1 cellular context compared by ENCODE assay signal in the genomic region with DNA sequence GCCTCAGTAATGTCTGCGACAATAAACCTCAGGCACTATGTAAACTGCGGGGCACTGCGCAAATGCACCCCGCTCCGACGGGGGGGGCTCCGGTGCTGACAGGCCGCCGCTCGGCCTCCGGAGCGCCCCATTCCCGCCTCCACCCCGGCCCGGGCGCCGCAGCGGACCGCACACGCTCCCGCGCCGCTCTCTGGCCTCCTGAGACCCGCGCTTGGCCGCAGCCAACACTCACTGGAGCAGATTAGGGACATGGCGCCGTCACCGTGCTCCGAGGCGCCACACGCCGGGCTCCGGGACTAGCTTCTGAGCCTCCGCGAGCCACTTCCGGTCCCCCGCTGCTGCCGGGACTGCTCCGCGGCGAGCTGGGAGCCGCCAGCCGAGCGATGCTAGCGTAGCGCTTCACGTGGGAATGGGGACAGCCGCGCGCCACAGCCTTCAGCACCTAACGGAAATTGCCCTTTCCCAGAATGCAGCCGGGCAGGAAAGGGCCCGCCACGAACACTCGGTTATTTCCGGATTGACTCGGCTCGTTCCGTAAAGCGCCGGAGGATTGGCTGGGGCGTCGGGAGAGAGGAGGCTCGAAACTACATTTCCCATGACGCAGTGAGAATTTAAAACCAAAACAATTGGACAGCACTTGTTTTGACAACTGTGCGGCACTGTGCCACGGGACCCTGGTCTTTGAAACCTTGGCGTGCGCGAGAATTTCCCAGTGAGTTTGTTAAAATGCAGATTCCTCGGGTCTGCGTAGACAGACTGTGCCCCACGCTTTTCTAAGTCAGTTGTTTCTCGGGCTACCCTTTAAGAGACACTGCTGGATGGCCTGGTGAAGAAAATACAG.
TF ChIP-seq lines count a peak whose summit lies in the region.

Gene PRPF19, minus strand, starts transcription at position 454 of the 841 bp plus-strand sequence. Its CDS starts 203 bp downstream, at position 251.

TF ChIP-seq in HEK293, 187 proteins besides CTCF, POLR2A, EP300 and RAD21 (continued from another document and continues in another):
- TF ChIP-seq ZNF26 (tag by site-specific recombination; IDR thresholded peaks at IDR 0.05): no peak
- TF ChIP-seq MZF1 (tag by site-specific recombination; IDR thresholded peaks at IDR 0.05; ENCODE audit: borderline replicate concordance): no peak
- TF ChIP-seq ZSCAN18 (tag by site-specific recombination; IDR thresholded peaks at IDR 0.05): no peak
- TF ChIP-seq, protein P1, sequence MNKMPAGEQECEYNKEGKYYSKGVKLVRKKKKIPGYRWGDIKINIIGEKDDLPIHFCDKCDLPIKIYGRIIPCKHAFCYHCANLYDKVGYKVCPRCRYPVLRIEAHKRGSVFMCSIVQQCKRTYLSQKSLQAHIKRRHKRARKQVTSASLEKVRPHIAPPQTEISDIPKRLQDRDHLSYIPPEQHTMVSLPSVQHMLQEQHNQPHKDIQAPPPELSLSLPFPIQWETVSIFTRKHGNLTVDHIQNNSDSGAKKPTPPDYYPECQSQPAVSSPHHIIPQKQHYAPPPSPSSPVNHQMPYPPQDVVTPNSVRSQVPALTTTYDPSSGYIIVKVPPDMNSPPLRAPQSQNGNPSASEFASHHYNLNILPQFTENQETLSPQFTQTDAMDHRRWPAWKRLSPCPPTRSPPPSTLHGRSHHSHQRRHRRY (tag by site-specific recombination; IDR thresholded peaks at IDR 0.05): no peak
- no peak for TF ChIP-seq HOXA7 (CRISPR knock-in tag; IDR thresholded peaks at IDR 0.05; ENCODE audit: borderline replicate concordance)
- TF ChIP-seq ZNF626 (tag by site-specific recombination; IDR thresholded peaks at IDR 0.05): no peak
- TF ChIP-seq ZNF571 (tag by site-specific recombination; IDR thresholded peaks at IDR 0.05): no peak
- TF ChIP-seq PATZ1 (tag by site-specific recombination; IDR thresholded peaks at IDR 0.05): no peak; the same call in 1 of the 2 replicates
- TF ChIP-seq ZNF473 (tag by site-specific recombination; IDR thresholded peaks at IDR 0.05): no peak
- no peak for TF ChIP-seq ZNF555 (tag by site-specific recombination; conservative IDR thresholded peaks at IDR 0.05)
- TF ChIP-seq, protein P2, sequence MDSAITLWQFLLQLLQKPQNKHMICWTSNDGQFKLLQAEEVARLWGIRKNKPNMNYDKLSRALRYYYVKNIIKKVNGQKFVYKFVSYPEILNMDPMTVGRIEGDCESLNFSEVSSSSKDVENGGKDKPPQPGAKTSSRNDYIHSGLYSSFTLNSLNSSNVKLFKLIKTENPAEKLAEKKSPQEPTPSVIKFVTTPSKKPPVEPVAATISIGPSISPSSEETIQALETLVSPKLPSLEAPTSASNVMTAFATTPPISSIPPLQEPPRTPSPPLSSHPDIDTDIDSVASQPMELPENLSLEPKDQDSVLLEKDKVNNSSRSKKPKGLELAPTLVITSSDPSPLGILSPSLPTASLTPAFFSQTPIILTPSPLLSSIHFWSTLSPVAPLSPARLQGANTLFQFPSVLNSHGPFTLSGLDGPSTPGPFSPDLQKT (IDR thresholded peaks at IDR 0.05; ENCODE audit: borderline replicate concordance, low read depth, low read length): no peak
- TF ChIP-seq ZNF701 (tag by site-specific recombination; IDR thresholded peaks at IDR 0.05): no peak
- TF ChIP-seq HOXC10 (CRISPR knock-in tag; IDR thresholded peaks at IDR 0.05): no peak
- TF ChIP-seq ZBTB20 (tag by site-specific recombination; IDR thresholded peaks at IDR 0.05): peak; percentile 89
- peak; percentile 26 for TF ChIP-seq REST (tag by site-specific recombination; IDR thresholded peaks at IDR 0.05)
- TF ChIP-seq ZNF221 (tag by site-specific recombination; IDR thresholded peaks at IDR 0.05; ENCODE audit: borderline replicate concordance): no peak
- TF ChIP-seq, protein P3, sequence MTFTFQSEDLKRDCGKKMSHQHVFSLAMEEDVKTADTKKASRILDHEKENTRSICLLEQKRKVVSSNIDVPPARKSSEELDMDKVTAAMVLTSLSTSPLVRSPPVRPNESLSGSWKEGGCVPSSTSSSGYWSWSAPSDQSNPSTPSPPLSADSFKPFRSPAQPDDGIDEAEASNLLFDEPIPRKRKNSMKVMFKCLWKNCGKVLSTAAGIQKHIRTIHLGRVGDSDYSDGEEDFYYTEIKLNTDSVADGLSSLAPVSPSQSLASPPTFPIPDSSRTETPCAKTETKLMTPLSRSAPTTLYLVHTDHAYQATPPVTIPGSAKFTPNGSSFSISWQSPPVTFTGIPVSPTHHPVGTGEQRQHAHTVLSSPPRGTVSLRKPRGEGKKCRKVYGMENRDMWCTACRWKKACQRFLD (tag by site-specific recombination; IDR thresholded peaks at IDR 0.05): no peak
- TF ChIP-seq ZNF707 (tag by site-specific recombination; IDR thresholded peaks at IDR 0.05): no peak
- no peak for TF ChIP-seq ZNF174 (tag by site-specific recombination; IDR thresholded peaks at IDR 0.05)
- TF ChIP-seq BCL11B (tag by site-specific recombination; IDR thresholded peaks at IDR 0.05; ENCODE audit: low read depth): no peak
- TF ChIP-seq YY1 (tag by site-specific recombination; IDR thresholded peaks at IDR 0.05): 0 out of 2 replicates have a peak, but pooled peaks have one; percentile 27
- TF ChIP-seq ZBTB48 (tag by site-specific recombination; IDR thresholded peaks at IDR 0.05): 0 out of 2 replicates have a peak, but pooled peaks have one; percentile 14
- no peak for TF ChIP-seq ZBTB7A (tag by site-specific recombination; IDR thresholded peaks at IDR 0.05; ENCODE audit: low read depth)
- TF ChIP-seq ZNF214 (tag by site-specific recombination; IDR thresholded peaks at IDR 0.05; ENCODE audit: borderline replicate concordance): no peak
- no peak for TF ChIP-seq ZNF426 (tag by site-specific recombination; IDR thresholded peaks at IDR 0.05)
- no peak for TF ChIP-seq ZNF239 (tag by site-specific recombination; IDR thresholded peaks at IDR 0.05)
- TF ChIP-seq ZNF521 (tag by site-specific recombination; IDR thresholded peaks at IDR 0.05): no peak
- no peak for TF ChIP-seq PRDM2 (tag by site-specific recombination; IDR thresholded peaks at IDR 0.05; ENCODE audit: borderline replicate concordance)
- no peak for TF ChIP-seq OSR2 (tag by site-specific recombination; IDR thresholded peaks at IDR 0.05)
- no peak for TF ChIP-seq AEBP2 (tag by site-specific recombination; IDR thresholded peaks at IDR 0.05; ENCODE audit: borderline replicate concordance)
- TF ChIP-seq ZNF19 (tag by site-specific recombination; IDR thresholded peaks at IDR 0.05; ENCODE audit: low read depth): no peak
- TF ChIP-seq ZNF391 (tag by site-specific recombination; IDR thresholded peaks at IDR 0.05; ENCODE audit: borderline replicate concordance, low read depth): no peak
- TF ChIP-seq ZNF791 (tag by site-specific recombination; IDR thresholded peaks at IDR 0.05): no peak
